Comparison of ENCODE assay signal across 7 cellular contexts in genomic region chr15:67066041-67067021, GRCh38. TPM values are rescaled to one million over a fixed set of nuclear protein-coding genes. Genes with fewer than 3 reads are reported as not detected.
A peak's percentile ranks its signal among the peaks of the same experiment; 100 is the strongest.
DNase-seq lines count a peak whose midpoint lies in the region; ATAC-seq, FAIRE-seq and TF ChIP-seq lines count a peak whose summit lies in the region.

No MANE protein-coding gene starts in this region.

- FAIRE-seq in astrocyte (lab: Jason Lieb, UNC) (no peak), kidney (lab: Jason Lieb, UNC) (no peak)

- peak overlapping the region; percentile 91 for H3K4me3 ChIP-seq in astrocyte (ENCODE audit: insufficient read depth, low read depth, low read length)
- H3K4me3 ChIP-seq in kidney (ENCODE audit: low read length in 2 of 2): peak overlapping the region; percentile 85 to 90

- H3K27ac Mint-ChIP-seq in astrocyte (ENCODE audit: unreplicated experiment): peak overlapping the region; percentile 94

- H3K27me3 ChIP-seq in astrocyte (ENCODE audit: insufficient read depth, low read length): no peaks in the 10 kb centered on the region

- H3K27ac ChIP-seq in astrocyte (ENCODE audit: low read depth, low read length): peak overlapping the region; percentile 88
- H3K27ac ChIP-seq in kidney (ENCODE audit: low read depth in 2 of 2, low read length in 2 of 2): peak overlapping the region; percentile 70 to 79

- intact Hi-C loops in kidney (cut with DNase I): no loop called here

- peaks cover 6% of the 10 kb centered on the region for H3K36me3 Mint-ChIP-seq in astrocyte (ENCODE audit: low read depth, unreplicated experiment)

- H4K20me1 ChIP-seq in astrocyte (ENCODE audit: insufficient read depth, low read length): peaks cover 46% of the 10 kb centered on the region

- peaks cover 41% of the 10 kb centered on the region for H3K4me1 Mint-ChIP-seq in astrocyte (ENCODE audit: low read depth, unreplicated experiment)

- H3K36me3 ChIP-seq in astrocyte (ENCODE audit: insufficient read depth, low read length): peaks cover 7% of the 10 kb centered on the region
- H3K36me3 ChIP-seq in kidney (ENCODE audit: control insufficient read depth in 1 of 2, insufficient read depth in 2 of 2, low read length in 2 of 2): peaks cover 0 to 7% of the 10 kb centered on the region in 2 donors

- H3K9me3 ChIP-seq in astrocyte (ENCODE audit: insufficient read depth, low read depth, low read length): no peaks in the 10 kb centered on the region
- no peaks in the 10 kb centered on the region for H3K9me3 ChIP-seq in kidney (ENCODE audit: control insufficient read depth in 1 of 2, low read length in 2 of 2)

- DNase-seq in NCI-H69 (lab: John Stamatoyannopoulos, UW): peak; percentile 69
- no peak for DNase-seq in astrocyte (ENCODE audit: low read depth)
- peak; percentile 81 for DNase-seq in kidney
- DNase-seq in stimulated activated naive CD4-positive, alpha-beta T cell treated with Interleukin-2 at 50 U/mL for 16 hours (lab: John Stamatoyannopoulos, UW): peak; percentile 25
- DNase-seq in EL: no peak

- H3K4me1 ChIP-seq in astrocyte (ENCODE audit: insufficient read depth, low read length) (peaks cover 48% of the 10 kb centered on the region), kidney (ENCODE audit: control insufficient read depth in 1 of 2, insufficient read depth in 1 of 2, low read depth in 1 of 2, low read length in 2 of 2) (peaks cover 36 to 45% of the 10 kb centered on the region in 2 donors)

- peaks cover 10% of the 10 kb centered on the region for H3K27me3 Mint-ChIP-seq in astrocyte (ENCODE audit: low read depth, unreplicated experiment)

- ATAC-seq in GM21423 (IDR thresholded peaks at IDR 0.05; ENCODE audit: unreplicated experiment): peak; percentile 13
- ATAC-seq in GM19463 (IDR thresholded peaks at IDR 0.05; ENCODE audit: unreplicated experiment): no peak

- H3K4me2 ChIP-seq in astrocyte (ENCODE audit: low read length): peak overlapping the region; percentile 86

- H3K79me2 ChIP-seq in astrocyte (ENCODE audit: insufficient read depth, low read length): peaks cover 54% of the 10 kb centered on the region

- no peak overlapping the region for H2AFZ ChIP-seq in astrocyte (ENCODE audit: low read depth, low read length)

- peak overlapping the region; percentile 99 for H3K9ac ChIP-seq in astrocyte (ENCODE audit: low read length)
- peak overlapping the region; percentile 78 to 94 for H3K9ac ChIP-seq in kidney (ENCODE audit: low read length in 2 of 2)

- TF ChIP-seq CTCF in astrocyte (IDR thresholded peaks at IDR 0.05; ENCODE audit: insufficient read depth, low read depth, low read length) (no peak), kidney (IDR thresholded peaks at IDR 0.05; ENCODE audit: borderline replicate concordance, extremely low read depth, insufficient read depth) (no peak)

- H3K9me3 Mint-ChIP-seq in astrocyte (ENCODE audit: unreplicated experiment): no peaks in the 10 kb centered on the region

- H3K4me3 Mint-ChIP-seq in astrocyte (ENCODE audit: unreplicated experiment): peak overlapping the region; percentile 96

RNA-seq across cellular contexts. Expression of gene SMAD3, which starts 0.9 kb away (rescaled TPM):
- total RNA-seq in astrocyte (65.6 and 78.0 TPM in 2 replicates), kidney (58.2 TPM)
- polyA plus RNA-seq in kidney (ENCODE audit: insufficient read depth, low read depth, low replicate concordance): 10.1 TPM

Comparison
In these comparisons a context has a peak if more than half of its experiments do, and no peak if none do; other contexts are left out.
1. DNase-seq: peak in NCI-H69 (single experiment), kidney (single experiment) and stimulated activated naive CD4-positive, alpha-beta T cell treated with Interleukin-2 at 50 U/mL for 16 hours (single experiment); none in astrocyte (single experiment) and EL (single experiment).